ENCODE assay signal across 26 cellular contexts in genomic region chr6:143506620-143507019, GRCh38.
"Had no signal": no experiment of that assay in that cellular context is flagged by ENCODE, and none has a peak within 500 bp of the region (broad histone marks: within the 10 kb centered on the region; RNA-seq: fewer than 3 reads in every experiment).

No MANE protein-coding gene starts in this region.

- H3K36me3 ChIP-seq: ovary had no signal

- DNase-seq: natural killer cell; occipital lobe; ovary; posterior cingulate gyrus; psoas muscle; right cardiac atrium; spleen; stimulated activated CD4-positive, alpha-beta T cell treated with anti-CD3 and anti-CD28 coated beads, Interleukin-12 subunit alpha, Interleukin-12 subunit beta, amount 100 ng/mL, for 4 hours; stimulated activated CD4-positive, alpha-beta T cell treated with anti-CD3 and anti-CD28 coated beads, Interleukin-1b, Interleukin-23, amount 100 ng/mL, for 48 hours; stimulated activated CD4-positive, alpha-beta T cell treated with anti-CD3 and anti-CD28 coated beads, Interleukin-4, amount 100 ng/mL, for 1 hour; stimulated activated naive B cell treated with anti-CD40 and anti-IgM and Interleukin-4, amounts not matched to agents 10 μg/mL and 1 μg/mL and 100 μg/mL, for 72 hours; stimulated activated naive CD4-positive, alpha-beta T cell treated with Interleukin-2 at 50 U/mL for 16 hours; stomach; thyroid gland; trophoblast cell; upper lobe of left lung had no signal

- H3K4me2 ChIP-seq: neural progenitor cell, smooth muscle cell had no signal

- ATAC-seq: natural killer cell; psoas muscle; right cardiac atrium; sciatic nerve; stimulated activated effector memory CD8-positive, alpha-beta T cell treated with anti-CD3 and anti-CD28 coated beads, Interleukin-12 subunit alpha, Interleukin-12 subunit beta, amount 100 ng/mL, for 72 hours had no signal

- H3K27ac ChIP-seq: neural progenitor cell, ovary, parathyroid adenoma, psoas muscle, skin epidermis, spleen, stomach, thoracic aorta, thyroid gland, tibial nerve, upper lobe of left lung, vagina had no signal

- H3K4me1 ChIP-seq: parathyroid adenoma, psoas muscle had no signal

- H3K9ac ChIP-seq: neural progenitor cell, parathyroid adenoma had no signal

- H3K27me3 ChIP-seq: neural progenitor cell, ovary, spleen, stomach, thyroid gland, tibial nerve, upper lobe of left lung, vagina had no signal

- H3K9me3 ChIP-seq: ovary, psoas muscle, spleen, stomach, thoracic aorta, thyroid gland, tibial nerve, upper lobe of left lung, vagina had no signal

- FAIRE-seq: urothelium cell line had no signal

- H2AFZ ChIP-seq: neural progenitor cell, parathyroid adenoma had no signal

- H3K4me3 ChIP-seq: neural progenitor cell, ovary, psoas muscle, skin epidermis, smooth muscle cell, spleen, stomach, thoracic aorta, thyroid gland, tibial nerve, upper lobe of left lung, vagina had no signal
